24 cellular contexts compared by ENCODE assay signal in genomic region chr5:157865844-157866243, GRCh38. TPM values are rescaled to one million over a fixed set of nuclear protein-coding genes. Genes with fewer than 3 reads are reported as not detected.
DNase-seq lines count a peak whose midpoint lies in the region; FAIRE-seq and TF ChIP-seq lines count a peak whose summit lies in the region.
"Had no signal": no experiment of that assay in that cellular context is flagged by ENCODE, and none has a peak within 500 bp of the region (broad histone marks: within the 10 kb centered on the region; RNA-seq: fewer than 3 reads in every experiment).

No MANE protein-coding gene starts in this region.

- H3K36me3 ChIP-seq in OCI-LY1 (ENCODE audit: insufficient read depth, low read length) (no peaks in the 10 kb centered on the region), osteoblast (ENCODE audit: insufficient read depth, low read length) (no peaks in the 10 kb centered on the region)
- H3K36me3 ChIP-seq: adrenal gland had no signal

- no peaks in the 10 kb centered on the region for H3K9me2 ChIP-seq in OCI-LY1 (ENCODE audit: low read depth, low read length)

- H3K4me3 Mint-ChIP-seq in nephron = no peak overlapping the region
- H3K4me3 Mint-ChIP-seq: activated CD4-positive, alpha-beta memory T cell treated with anti-CD3 and anti-CD28 coated beads for 36 hours; dendritic cell treated with granulocyte-macrophage colony-stimulating factor and Interleukin-4, amounts not matched to agents 40 ng/mL and 50 ng/mL, for 4 days had no signal

- H3K9me3 ChIP-seq in OCI-LY1 (ENCODE audit: low read length) (no peaks in the 10 kb centered on the region), osteoblast (ENCODE audit: low read depth, low read length) (no peaks in the 10 kb centered on the region)
- H3K9me3 ChIP-seq: adrenal gland had no signal

- H3F3A ChIP-seq in OCI-LY1 (ENCODE audit: insufficient read depth, low read length) = peaks cover 7% of the 10 kb centered on the region

- peak overlapping the region in 2 of 3 experiments; percentile 2 to 28 for H3K27ac Mint-ChIP-seq in nephron
- H3K27ac Mint-ChIP-seq: activated CD4-positive, alpha-beta memory T cell treated with anti-CD3 and anti-CD28 coated beads for 36 hours; dendritic cell treated with granulocyte-macrophage colony-stimulating factor and Interleukin-4, amounts not matched to agents 40 ng/mL and 50 ng/mL, for 4 days had no signal

- FAIRE-seq in HTR-8/SVneo (lab: Jason Lieb, UNC) = no peak
- FAIRE-seq: frontal cortex, G401.6, GM18507, kidney had no signal

- peak; percentile 11 for DNase-seq in AG10803 (ENCODE audit: low read depth)
- no peak for DNase-seq in epithelial cell of prostate (ENCODE audit: low read depth, low spot score)
- no peak for DNase-seq in head of caudate nucleus
- DNase-seq in HTR-8/SVneo (ENCODE audit: insufficient read length, low spot score) = no peak
- DNase-seq in NCI-H1436 (lab: John Stamatoyannopoulos, UW) = no peak
- no peak for DNase-seq in osteoblast (ENCODE audit: insufficient read length, low spot score, missing footprints)
- DNase-seq: activated CD4-positive, alpha-beta memory T cell treated with anti-CD3 and anti-CD28 coated beads for 36 hours; activated CD4-positive, CD25-positive, alpha-beta regulatory T cell; activated gamma-delta T cell; adrenal gland; kidney; NCI-H1694; NCI-H2171 treated with DMSO at 0.1 percent for 48 hours; NCI-H774; retina; trophoblast cell had no signal

- H3K27me3 ChIP-seq in OCI-LY1 (ENCODE audit: insufficient read depth, low read length) (no peaks in the 10 kb centered on the region), osteoblast (ENCODE audit: insufficient read depth, low read length) (no peaks in the 10 kb centered on the region)
- H3K27me3 ChIP-seq: adrenal gland had no signal

- peak overlapping the region; percentile 35 for H3K27ac ChIP-seq in OCI-LY1 (ENCODE audit: low read depth, low read length, poor library complexity, severe bottlenecking)
- peak overlapping the region; percentile 29 for H3K27ac ChIP-seq in epithelial cell of prostate
- no peak overlapping the region for H3K27ac ChIP-seq in osteoblast (ENCODE audit: low read depth, low read length)
- H3K27ac ChIP-seq: adrenal gland, C4-2B had no signal

- TF ChIP-seq CTCF in AG10803 (conservative IDR thresholded peaks at IDR 0.05; ENCODE audit: low read length) = no peak
- no peak for TF ChIP-seq CTCF in OCI-LY1 (IDR thresholded peaks at IDR 0.05; ENCODE audit: low read length)
- no peak for TF ChIP-seq CTCF in nephron (IDR thresholded peaks at IDR 0.05; ENCODE audit: unreplicated experiment in 3 of 3)
- no peak for TF ChIP-seq CTCF in osteoblast (IDR thresholded peaks at IDR 0.05; ENCODE audit: extremely low read depth, low read depth, low read length)

- H3K27me3 Mint-ChIP-seq in nephron (ENCODE audit: low read depth) = peaks cover 4% of the 10 kb centered on the region
- H3K27me3 Mint-ChIP-seq: activated CD4-positive, alpha-beta memory T cell treated with anti-CD3 and anti-CD28 coated beads for 36 hours; dendritic cell treated with granulocyte-macrophage colony-stimulating factor and Interleukin-4, amounts not matched to agents 40 ng/mL and 50 ng/mL, for 4 days had no signal

- intact Hi-C loops in head of caudate nucleus (cut with DNase I) = no loop called here

- peaks cover 7% of the 10 kb centered on the region for H3K4me1 Mint-ChIP-seq in nephron

- H2AFZ ChIP-seq in OCI-LY1 (ENCODE audit: low read length) (no peak overlapping the region), osteoblast (ENCODE audit: low read length) (no peak overlapping the region)

- no peak overlapping the region for H3K9ac ChIP-seq in OCI-LY1 (ENCODE audit: low read length)

- H3K4me3 ChIP-seq in AG10803 (ENCODE audit: low read length) (no peak overlapping the region), OCI-LY1 (ENCODE audit: low read depth, low read length, poor library complexity, severe bottlenecking) (no peak overlapping the region), osteoblast (ENCODE audit: insufficient read depth, low read length) (no peak overlapping the region)
- H3K4me3 ChIP-seq: adrenal gland, lung had no signal

- no peaks in the 10 kb centered on the region for H4K20me1 ChIP-seq in OCI-LY1 (ENCODE audit: insufficient read depth, low read length)
- no peaks in the 10 kb centered on the region for H4K20me1 ChIP-seq in osteoblast (ENCODE audit: insufficient read depth, low read length)

- no peaks in the 10 kb centered on the region for H3K79me2 ChIP-seq in OCI-LY1 (ENCODE audit: insufficient read depth, low read length)
- no peaks in the 10 kb centered on the region for H3K79me2 ChIP-seq in osteoblast (ENCODE audit: insufficient read depth, low read length)

- H3K36me3 Mint-ChIP-seq in nephron (ENCODE audit: low read depth) = no peaks in the 10 kb centered on the region
- H3K36me3 Mint-ChIP-seq: activated CD4-positive, alpha-beta memory T cell treated with anti-CD3 and anti-CD28 coated beads for 36 hours had no signal

- H3K4me2 ChIP-seq in OCI-LY1 (ENCODE audit: low read length) (no peak overlapping the region), osteoblast (ENCODE audit: insufficient read depth, low read length) (no peak overlapping the region)

- H3K9me3 Mint-ChIP-seq in nephron = no peaks in the 10 kb centered on the region
- H3K9me3 Mint-ChIP-seq: dendritic cell treated with granulocyte-macrophage colony-stimulating factor and Interleukin-4, amounts not matched to agents 40 ng/mL and 50 ng/mL, for 4 days had no signal

- peaks cover 42% of the 10 kb centered on the region for H3K4me1 ChIP-seq in OCI-LY1 (ENCODE audit: insufficient read depth, low read length, severe bottlenecking)
- H3K4me1 ChIP-seq in osteoblast (ENCODE audit: insufficient read depth, low read length) = no peaks in the 10 kb centered on the region
- H3K4me1 ChIP-seq: adrenal gland had no signal

RNA-seq across cellular contexts. Expression of gene CLINT1, which starts 6.9 kb away (rescaled TPM):
- total RNA-seq in osteoblast = 85.4 and 85.5 TPM in 2 replicates
